8 cellular contexts compared by ENCODE assay signal in the genomic region with DNA sequence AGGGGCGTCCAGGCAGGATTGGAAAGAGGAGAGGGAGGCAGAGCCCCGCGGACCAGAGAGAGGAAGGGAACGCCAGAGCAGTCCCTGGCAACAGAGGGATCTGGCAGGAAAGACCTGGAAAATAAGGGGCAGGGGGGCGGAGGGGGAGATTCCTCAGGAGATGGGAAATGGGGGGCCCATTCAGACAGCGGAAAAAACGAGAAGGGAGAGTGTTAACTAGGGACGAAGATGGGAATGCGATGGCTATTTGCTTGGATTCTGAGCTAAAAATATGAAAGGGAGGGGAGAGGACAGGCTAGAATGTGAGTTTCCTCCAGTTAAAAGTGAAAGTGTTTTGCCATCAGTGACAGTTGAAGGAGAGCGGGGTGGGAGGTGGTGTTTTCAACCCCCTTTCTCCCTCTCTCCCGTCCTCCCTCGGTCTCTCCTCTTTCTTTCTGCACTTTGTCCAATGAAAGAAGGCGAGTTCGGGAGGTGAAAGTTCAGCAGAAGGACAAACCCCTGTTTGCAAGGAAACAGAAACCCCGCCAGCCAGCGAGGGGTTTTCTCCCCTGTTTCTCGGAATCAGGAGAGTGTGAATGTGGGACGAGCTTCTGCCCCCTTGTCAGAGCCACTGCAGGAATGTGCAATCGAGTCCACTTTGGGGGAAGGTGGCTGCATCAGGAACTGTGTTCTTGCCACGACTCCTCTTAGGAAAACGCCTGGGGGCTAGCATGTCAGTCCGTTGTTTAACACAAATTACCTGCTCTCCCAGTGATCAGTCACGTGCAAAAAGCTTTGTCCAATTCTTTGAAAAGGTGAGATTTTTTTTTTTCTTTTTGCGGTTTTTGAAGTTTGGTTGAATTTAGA. TPM values are rescaled to one million over a fixed set of nuclear protein-coding genes. Genes with fewer than 3 reads are reported as not detected.
DNase-seq lines count a peak whose midpoint lies in the region; ATAC-seq and TF ChIP-seq lines count a peak whose summit lies in the region.

No MANE protein-coding gene starts in this region.

- H4K91ac ChIP-seq in trophoblast cell (ENCODE audit: low read depth, low read length): peak overlapping the region; percentile 19

- H3K9me3 ChIP-seq in left ventricle myocardium inferior (replicated peaks): no peaks in the 10 kb centered on the region
- no peaks in the 10 kb centered on the region for H3K9me3 ChIP-seq in trophoblast cell (ENCODE audit: insufficient read depth, low read depth, low read length)

- H3K79me2 ChIP-seq in trophoblast cell (ENCODE audit: control insufficient read depth, insufficient read depth, low read length, poor library complexity): peaks cover 3% of the 10 kb centered on the region

- peak overlapping the region; percentile 88 for H3K4me3 ChIP-seq in left ventricle myocardium inferior
- peak overlapping the region; percentile 32 for H3K4me3 ChIP-seq in trophoblast cell (ENCODE audit: low read depth, low read length)

- no CpG with 5 or more reads among the region's 24 CpGs for WGBS in trophoblast cell (ENCODE audit: extremely low coverage, insufficient coverage, insufficient read length)

- H3K4me1 ChIP-seq in left ventricle myocardium inferior: peaks cover 55% of the 10 kb centered on the region
- peaks cover 2 to 4% of the 10 kb centered on the region in 2 experiments for H3K4me1 ChIP-seq in trophoblast cell (ENCODE audit: control insufficient read depth in 1 of 2, insufficient read depth in 2 of 2, low read length in 2 of 2)

- H3K23ac ChIP-seq in trophoblast cell (ENCODE audit: low read length): no peak overlapping the region

- intact Hi-C loops in left ventricle myocardium inferior (cut with micrococcal nuclease): loop anchor here (10.0 kb wide), 3 partner anchors 190 to 600 kb away; no protein-coding TSS in a partner anchor

- peaks cover 15% of the 10 kb centered on the region for H3K79me1 ChIP-seq in trophoblast cell (ENCODE audit: low read length)

- H3K18ac ChIP-seq in trophoblast cell (ENCODE audit: low read length): no peak overlapping the region

- H2BK120ac ChIP-seq in trophoblast cell (ENCODE audit: insufficient read depth, low read length, poor library complexity): no peak overlapping the region

- H4K8ac ChIP-seq in trophoblast cell (ENCODE audit: low read depth, low read length): no peak overlapping the region

- H3K27ac ChIP-seq in left ventricle myocardium inferior (replicated peaks) (peak overlapping the region; percentile 99), trophoblast cell (ENCODE audit: low read depth, low read length) (peak overlapping the region; percentile 65)

- H3K4me2 ChIP-seq in trophoblast cell (ENCODE audit: low read length): peak overlapping the region; percentile 78

- H3K36me3 ChIP-seq in left ventricle myocardium inferior (no peaks in the 10 kb centered on the region), trophoblast cell (ENCODE audit: control insufficient read depth in 1 of 2, insufficient read depth in 2 of 2, low read length in 2 of 2) (no peaks in the 10 kb centered on the region)

- no peak for ATAC-seq in HG03135 (IDR thresholded peaks at IDR 0.05; ENCODE audit: unreplicated experiment)

- DNase-seq in NCI-H510A treated with DMSO at 0.1 percent for 48 hours (lab: John Stamatoyannopoulos, UW) (peak; percentile 8), NCI-H510A (lab: John Stamatoyannopoulos, UW) (no peak), SIG-M5 treated with dmso at 0.1 percent for 504 hours (lab: John Stamatoyannopoulos, UW; ENCODE audit: unreplicated experiment) (peak; percentile 82), left ventricle myocardium inferior (peak; percentile 29), trophoblast cell (peak; percentile 55 to 77), ureter (ENCODE audit: low spot score) (peak; percentile 60)
- peak; percentile 52 for DNase-seq in activated naive CD8-positive, alpha-beta T cell treated with anti-CD3 and anti-CD28 coated beads, Interleukin-2, amount 50 U/mL, for 16 hours (ENCODE audit: low read depth, low spot score)

- no peak for TF ChIP-seq CTCF in left ventricle myocardium inferior (IDR thresholded peaks at IDR 0.05; ENCODE audit: borderline replicate concordance)

- H3K27me3 ChIP-seq in left ventricle myocardium inferior (ENCODE audit: low read depth) (no peaks in the 10 kb centered on the region), trophoblast cell (ENCODE audit: insufficient read depth, low read length) (no peaks in the 10 kb centered on the region)

- no peak overlapping the region for H3K4ac ChIP-seq in trophoblast cell (ENCODE audit: low read depth, low read length)

- peak overlapping the region; percentile 16 for H2BK5ac ChIP-seq in trophoblast cell (ENCODE audit: low read depth, low read length, poor library complexity)

- H2BK12ac ChIP-seq in trophoblast cell (ENCODE audit: low read length): no peak overlapping the region

- H2AK5ac ChIP-seq in trophoblast cell (ENCODE audit: low read length): no peak overlapping the region

- H2AFZ ChIP-seq in trophoblast cell (ENCODE audit: insufficient read depth, low read length, poor library complexity): peak overlapping the region; percentile 35

- H3K9ac ChIP-seq in trophoblast cell (ENCODE audit: low read length): no peak overlapping the region

- H4K12ac ChIP-seq in trophoblast cell (ENCODE audit: low read depth, low read length): no peak overlapping the region

- no peak overlapping the region for H3K14ac ChIP-seq in trophoblast cell (ENCODE audit: low read length)

RNA-seq across cellular contexts. Expression of a gene that starts 0.9 kb away (rescaled TPM):
- 41.2 TPM for total RNA-seq in left ventricle myocardium inferior
- 17.6 and 17.8 TPM in 2 replicates for polyA plus RNA-seq in trophoblast cell (2013)
- total RNA-seq in ureter: 179 TPM
